Comparison of ENCODE assay signal across 21 cellular contexts in the genomic region with DNA sequence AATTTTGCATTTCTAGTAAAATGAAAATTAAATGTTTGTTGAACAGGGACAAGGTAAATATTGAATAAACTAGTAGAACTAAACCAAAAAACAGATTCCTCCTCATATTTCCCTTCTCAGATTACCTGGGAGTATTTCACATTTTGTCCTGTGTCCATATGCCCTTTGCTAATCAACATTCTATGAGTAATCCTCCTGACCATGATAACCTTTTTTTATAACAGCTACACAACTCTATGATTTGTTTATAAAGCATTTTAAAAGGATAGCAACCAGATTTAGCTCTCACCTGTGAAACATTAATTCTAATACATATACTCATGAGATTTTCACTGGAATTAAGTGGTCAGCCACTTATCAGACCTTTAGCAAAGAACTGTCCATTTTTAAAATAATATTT. TPM values are rescaled to one million over a fixed set of nuclear protein-coding genes. Genes with fewer than 3 reads are reported as not detected.
A peak's percentile ranks its signal among the peaks of the same experiment; 100 is the strongest.
DNase-seq lines count a peak whose midpoint lies in the region; ATAC-seq, FAIRE-seq and TF ChIP-seq lines count a peak whose summit lies in the region.
"Had no signal": no experiment of that assay in that cellular context is flagged by ENCODE, and none has a peak within 500 bp of the region (broad histone marks: within the 10 kb centered on the region; RNA-seq: fewer than 3 reads in every experiment).

No MANE protein-coding gene starts in this region.

- H3K27me3 ChIP-seq in Caco-2 (replicated peaks; ENCODE audit: control insufficient read depth, insufficient read depth, low read length) (no peaks in the 10 kb centered on the region), bronchial epithelial cell (ENCODE audit: control insufficient read depth, insufficient read depth, low read length) (no peaks in the 10 kb centered on the region), mesenchymal stem cell (ENCODE audit: control insufficient read depth in 1 of 2, insufficient read depth in 1 of 2, low read length in 2 of 2) (peaks cover 0 to 2% of the 10 kb centered on the region in 2 experiments)
- H3K27me3 ChIP-seq: SJCRH30 had no signal

- no peak overlapping the region for H2AK5ac ChIP-seq in mesenchymal stem cell (ENCODE audit: low read length, severe bottlenecking)

- no peak for FAIRE-seq in bronchial epithelial cell (lab: Jason Lieb, UNC)
- FAIRE-seq: A204.1 had no signal

- DNase-seq in Caco-2 (no peak), NCI-H226 (peak; percentile 22), bronchial epithelial cell (ENCODE audit: low read depth) (peak; percentile 71), kidney tubule cell (ENCODE audit: low spot score) (peak; percentile 45), mesenchymal stem cell (no peak), NCI-H187 (lab: John Stamatoyannopoulos, UW) (no peak)
- DNase-seq in activated naive CD4-positive, alpha-beta T cell treated with anti-CD3 and anti-CD28 coated beads, Interleukin-2, amount 10 ng/mL, durations not matched to agents 7 days and 5 days: no peak
- DNase-seq: CD4-positive, alpha-beta T cell; DMS79 treated with DMSO at 0.1 percent for 48 hours; IMR-90; MM.1S; NCI-H1092 treated with DMSO at 0.1 percent for 48 hours; NCI-H2081 treated with DMSO at 0.1 percent for 48 hours; NCI-H510A treated with DMSO at 0.1 percent for 48 hours; NCI-H82; SJCRH30 had no signal

- no peak overlapping the region for H3K14ac ChIP-seq in mesenchymal stem cell (ENCODE audit: low read length in 2 of 2)

- no peak overlapping the region for H3K4me3 Mint-ChIP-seq in Caco-2 (ENCODE audit: unreplicated experiment)
- H3K4me3 Mint-ChIP-seq in activated naive CD4-positive, alpha-beta T cell treated with anti-CD3 and anti-CD28 coated beads, Interleukin-2, amount 10 ng/mL, durations not matched to agents 7 days and 5 days: no peak overlapping the region
- H3K4me3 Mint-ChIP-seq: CD4-positive, alpha-beta T cell had no signal

- no peak overlapping the region for H2BK5ac ChIP-seq in mesenchymal stem cell (ENCODE audit: low read depth, low read length, poor library complexity, severe bottlenecking)

- TF ChIP-seq CTCF in Caco-2 (IDR thresholded peaks at IDR 0.05; ENCODE audit: insufficient read depth in 1 of 2, low read depth in 1 of 2, low read length in 1 of 2, severe bottlenecking in 1 of 2, unreplicated experiment in 1 of 2) (no peak), bronchial epithelial cell (IDR thresholded peaks at IDR 0.05; ENCODE audit: insufficient read depth, low read length, severe bottlenecking) (no peak)

- peaks cover 10% of the 10 kb centered on the region for H3K9me3 Mint-ChIP-seq in Caco-2 (ENCODE audit: unreplicated experiment)
- H3K9me3 Mint-ChIP-seq in activated naive CD4-positive, alpha-beta T cell treated with anti-CD3 and anti-CD28 coated beads, Interleukin-2, amount 10 ng/mL, durations not matched to agents 7 days and 5 days: no peaks in the 10 kb centered on the region
- H3K9me3 Mint-ChIP-seq: CD4-positive, alpha-beta T cell had no signal

- CTCF ChIA-PET in Caco-2 (lab: Charles Lee): no interaction called here
- CTCF ChIA-PET in activated naive CD4-positive, alpha-beta T cell treated with anti-CD3 and anti-CD28 coated beads, Interleukin-2, amount 10 ng/mL, durations not matched to agents 7 days and 5 days (lab: Charles Lee): no interaction called here

- intact Hi-C loops in Caco-2 (cut with micrococcal nuclease; ENCODE audit: unreplicated experiment): no loop called here

- no peak overlapping the region for H4K91ac ChIP-seq in mesenchymal stem cell (ENCODE audit: low read length)

- H3K4ac ChIP-seq in mesenchymal stem cell (ENCODE audit: low read depth in 1 of 2, low read length in 2 of 2): no peak overlapping the region

- H3K36me3 ChIP-seq in Caco-2 (ENCODE audit: control insufficient read depth, insufficient read depth, low read length) (no peaks in the 10 kb centered on the region), bronchial epithelial cell (ENCODE audit: control insufficient read depth, insufficient read depth, low read length) (no peaks in the 10 kb centered on the region), mesenchymal stem cell (ENCODE audit: control insufficient read depth in 1 of 2, insufficient read depth in 2 of 2, low read depth in 1 of 2, low read length in 2 of 2) (no peaks in the 10 kb centered on the region)
- H3K36me3 ChIP-seq: SJCRH30 had no signal

- H3K4me3 ChIP-seq in Caco-2 (ENCODE audit: low read depth, low read length): no peak overlapping the region
- H3K4me3 ChIP-seq in bronchial epithelial cell (ENCODE audit: low read depth, low read length): no peak overlapping the region
- no peak overlapping the region for H3K4me3 ChIP-seq in mesenchymal stem cell (ENCODE audit: insufficient read depth in 1 of 2, low read depth in 1 of 2, low read length in 2 of 2)
- H3K4me3 ChIP-seq: SJCRH30 had no signal

- BruUV-seq in Caco-2 (replicated peaks; lab: Mats Ljungman, UMichigan): no TSS peak

- no peak overlapping the region for H3K23ac ChIP-seq in mesenchymal stem cell (ENCODE audit: low read length in 2 of 2)

- ATAC-seq in activated CD4-positive, CD25-positive, alpha-beta regulatory T cell treated with anti-CD3 and anti-CD28 coated beads, Interleukin-2, amount 50 U/mL, for 24 hours: no peak

- no peak overlapping the region for H2AFZ ChIP-seq in mesenchymal stem cell (ENCODE audit: low read depth, low read length)

- no peak overlapping the region for H2BK15ac ChIP-seq in mesenchymal stem cell (ENCODE audit: low read depth, poor library complexity, severe bottlenecking)

- no peak overlapping the region for H3K9ac ChIP-seq in mesenchymal stem cell (ENCODE audit: low read length)

- H3K27me3 Mint-ChIP-seq in Caco-2 (ENCODE audit: insufficient read depth, unreplicated experiment): no peaks in the 10 kb centered on the region
- H3K27me3 Mint-ChIP-seq in activated naive CD4-positive, alpha-beta T cell treated with anti-CD3 and anti-CD28 coated beads, Interleukin-2, amount 10 ng/mL, durations not matched to agents 7 days and 5 days: peaks cover 9% of the 10 kb centered on the region

- no peak overlapping the region for H2BK12ac ChIP-seq in mesenchymal stem cell (ENCODE audit: low read length in 2 of 2)

- H3K9me3 ChIP-seq in Caco-2: no peaks in the 10 kb centered on the region
- H3K9me3 ChIP-seq in mesenchymal stem cell (ENCODE audit: control insufficient read depth, low read length): no peaks in the 10 kb centered on the region
- H3K9me3 ChIP-seq: SJCRH30 had no signal

- H3K4me2 ChIP-seq in mesenchymal stem cell (ENCODE audit: low read length, poor library complexity, severe bottlenecking): no peak overlapping the region

- peak overlapping the region; percentile 60 for H3K27ac Mint-ChIP-seq in Caco-2 (ENCODE audit: unreplicated experiment)
- no peak overlapping the region for H3K27ac Mint-ChIP-seq in activated naive CD4-positive, alpha-beta T cell treated with anti-CD3 and anti-CD28 coated beads, Interleukin-2, amount 10 ng/mL, durations not matched to agents 7 days and 5 days
- H3K27ac Mint-ChIP-seq: CD4-positive, alpha-beta T cell had no signal

- H2BK120ac ChIP-seq in mesenchymal stem cell (ENCODE audit: low read depth, low read length): no peak overlapping the region

- POLR2A ChIA-PET in Caco-2 (lab: Charles Lee): no interaction called here

- H4K8ac ChIP-seq in mesenchymal stem cell (ENCODE audit: low read length): no peak overlapping the region

- no peak overlapping the region for H3K18ac ChIP-seq in mesenchymal stem cell (ENCODE audit: low read depth in 1 of 2, low read length in 2 of 2)

- no peak overlapping the region for H3K27ac ChIP-seq in mesenchymal stem cell (ENCODE audit: low read length, poor library complexity, severe bottlenecking)
- H3K27ac ChIP-seq: SJCRH30 had no signal

- peaks cover 13% of the 10 kb centered on the region for H3K4me1 ChIP-seq in Caco-2
- H3K4me1 ChIP-seq in mesenchymal stem cell (ENCODE audit: control insufficient read depth, insufficient read depth, low read depth, low read length): peaks cover 7% of the 10 kb centered on the region
- H3K4me1 ChIP-seq: SJCRH30 had no signal

- peaks cover 7% of the 10 kb centered on the region for H3K36me3 Mint-ChIP-seq in Caco-2 (ENCODE audit: insufficient read depth, unreplicated experiment)
- no peaks in the 10 kb centered on the region for H3K36me3 Mint-ChIP-seq in activated naive CD4-positive, alpha-beta T cell treated with anti-CD3 and anti-CD28 coated beads, Interleukin-2, amount 10 ng/mL, durations not matched to agents 7 days and 5 days

- no peaks in the 10 kb centered on the region for H3K4me1 Mint-ChIP-seq in Caco-2 (ENCODE audit: low read depth, unreplicated experiment)
- no peaks in the 10 kb centered on the region for H3K4me1 Mint-ChIP-seq in activated naive CD4-positive, alpha-beta T cell treated with anti-CD3 and anti-CD28 coated beads, Interleukin-2, amount 10 ng/mL, durations not matched to agents 7 days and 5 days

- no peaks in the 10 kb centered on the region for H3K79me1 ChIP-seq in mesenchymal stem cell (replicated peaks; ENCODE audit: low read length, poor library complexity, severe bottlenecking)

RNA-seq across cellular contexts. Expression of a gene that starts 7.1 kb away (rescaled TPM):
- total RNA-seq in Caco-2 (2022) (32.1 and 33.6 TPM in 2 replicates), bronchial epithelial cell (91.5 and 110 TPM in 2 replicates)
- 61.3 TPM for polyA plus RNA-seq in mesenchymal stem cell (2013, experiment 1 of 2)
- 62.5 TPM for polyA plus RNA-seq in mesenchymal stem cell (2013, experiment 2 of 2)

RNA-seq across cellular contexts. Expression of a gene that starts 43.3 kb away (rescaled TPM):
- 0.14 TPM in 1 of 2 replicates, not detected in the other for total RNA-seq in Caco-2 (2022)
- total RNA-seq in bronchial epithelial cell: 271 and 688 TPM in 2 replicates
- not detected for polyA plus RNA-seq in mesenchymal stem cell (2013, experiment 1 of 2)
- polyA plus RNA-seq in mesenchymal stem cell (2013, experiment 2 of 2): not detected
- total RNA-seq: CD4-positive, alpha-beta T cell; H4; HT-29; IMR-90; SJCRH30 had no signal
- polyA plus RNA-seq: BJ, IMR-90 had no signal

Comparison
In these comparisons a context has a peak if more than half of its experiments do, and no peak if none do; other contexts are left out.
1. DNase-seq: peak in NCI-H226 (single experiment), bronchial epithelial cell (single experiment) and kidney tubule cell (single experiment); none in Caco-2 (0 of 2), mesenchymal stem cell (single experiment), activated naive CD4-positive, alpha-beta T cell treated with anti-CD3 and anti-CD28 coated beads, Interleukin-2, amount 10 ng/mL, durations not matched to agents 7 days and 5 days (single experiment) and NCI-H187 (0 of 2).
2. RNA of a gene that starts 43.3 kb away (total RNA-seq): 271 to 688 TPM in bronchial epithelial cell; 0.14 TPM in Caco-2; every median in the first group is over 100 times any median in the second.